ENCODE assay signal across 30 cellular contexts in genomic region chr2:88263861-88264260, GRCh38.
"Had no signal": no experiment of that assay in that cellular context is flagged by ENCODE, and none has a peak within 500 bp of the region (broad histone marks: within the 10 kb centered on the region; RNA-seq: fewer than 3 reads in every experiment).

No MANE protein-coding gene starts in this region.

- H3K4me3 ChIP-seq: heart left ventricle, left lung, lung, right atrium auricular region, skin epidermis, stomach, testis, thyroid gland, transverse colon, upper lobe of right lung had no signal

- H2AFZ ChIP-seq: parathyroid adenoma had no signal

- H3K27ac ChIP-seq: heart left ventricle, left lung, parathyroid adenoma, right atrium auricular region, stomach, testis, thyroid gland, transverse colon, upper lobe of right lung had no signal

- H3K27ac Mint-ChIP-seq: mesothelial cell of epicardium; naive thymus-derived CD4-positive, alpha-beta T cell; natural killer cell treated with Interleukin-12 subunit alpha and Interleukin-12 subunit beta and Interleukin-15 and Interleukin-18, amount 100 ng/mL, for 72 hours; stimulated activated naive B cell treated with anti-CD40 and anti-IgM and Interleukin-4, amounts not matched to agents 10 μg/mL and 1 μg/mL and 100 μg/mL, for 72 hours had no signal

- H3K27me3 ChIP-seq: heart left ventricle, left lung, right atrium auricular region, stomach, testis, thyroid gland, transverse colon, upper lobe of right lung had no signal

- DNase-seq: heart left ventricle; hypothalamus; immature natural killer cell; kidney; left colon; left lung; mesendoderm; naive thymus-derived CD4-positive, alpha-beta T cell; nucleus accumbens; stimulated activated CD4-positive, alpha-beta T cell treated with anti-CD3 and anti-CD28 coated beads, Interleukin-12 subunit alpha, Interleukin-12 subunit beta, amount 100 ng/mL, for 4 hours; stimulated activated CD4-positive, alpha-beta T cell treated with anti-CD3 and anti-CD28 coated beads, Interleukin-15, amount 100 ng/mL, for 24 hours; stimulated activated CD4-positive, alpha-beta T cell treated with anti-CD3 and anti-CD28 coated beads, Interleukin-2, amount 100 ng/mL, for 24 hours; stimulated activated CD4-positive, alpha-beta T cell treated with anti-CD3 and anti-CD28 coated beads, Interleukin-4, amount 100 ng/mL, for 1 hour; stimulated activated naive B cell treated with anti-CD40 and anti-IgM and Interleukin-4, amounts not matched to agents 10 μg/mL and 1 μg/mL and 100 μg/mL, for 72 hours; stimulated activated naive CD8-positive, alpha-beta T cell treated with anti-CD3 and anti-CD28 coated beads, Interleukin-15, Interleukin-2, amounts not matched to agents 100 U/mL and 50 U/mL, for 24 hours; stomach; testis; thyroid gland; transverse colon; upper lobe of right lung had no signal

- H3K9ac ChIP-seq: parathyroid adenoma had no signal

- H3K9me3 ChIP-seq: heart left ventricle, left lung, right atrium auricular region, stomach, testis, thyroid gland, transverse colon, upper lobe of right lung had no signal

- H3K4me1 ChIP-seq: left lung, parathyroid adenoma, stomach, testis, thyroid gland, transverse colon, upper lobe of right lung had no signal

- FAIRE-seq: islet of Langerhans, kidney, urothelium cell line had no signal

- ATAC-seq: heart left ventricle; left colon; left lung; naive thymus-derived CD4-positive, alpha-beta T cell; natural killer cell treated with Interleukin-12 subunit alpha and Interleukin-12 subunit beta and Interleukin-15 and Interleukin-18, amount 100 ng/mL, for 72 hours; sciatic nerve; stimulated activated naive B cell treated with anti-CD40 and anti-IgM and Interleukin-4, amounts not matched to agents 10 μg/mL and 1 μg/mL and 100 μg/mL, for 72 hours; stimulated activated naive CD8-positive, alpha-beta T cell treated with anti-CD3 and anti-CD28 coated beads, Interleukin-15, Interleukin-2, amounts not matched to agents 100 U/mL and 50 U/mL, for 24 hours; upper lobe of right lung had no signal

- H3K79me2 ChIP-seq: parathyroid adenoma had no signal

- H3K36me3 Mint-ChIP-seq: immature natural killer cell; mesothelial cell of epicardium; naive thymus-derived CD4-positive, alpha-beta T cell; natural killer cell treated with Interleukin-12 subunit alpha and Interleukin-12 subunit beta and Interleukin-15 and Interleukin-18, amount 100 ng/mL, for 72 hours; stimulated activated naive B cell treated with anti-CD40 and anti-IgM and Interleukin-4, amounts not matched to agents 10 μg/mL and 1 μg/mL and 100 μg/mL, for 72 hours had no signal

- H3K9me3 Mint-ChIP-seq: natural killer cell treated with Interleukin-12 subunit alpha and Interleukin-12 subunit beta and Interleukin-15 and Interleukin-18, amount 100 ng/mL, for 72 hours had no signal

- H3K36me3 ChIP-seq: heart left ventricle, left lung, right atrium auricular region, stomach, thyroid gland, transverse colon, upper lobe of right lung had no signal

- H3K4me3 Mint-ChIP-seq: immature natural killer cell; mesothelial cell of epicardium; naive thymus-derived CD4-positive, alpha-beta T cell; natural killer cell treated with Interleukin-12 subunit alpha and Interleukin-12 subunit beta and Interleukin-15 and Interleukin-18, amount 100 ng/mL, for 72 hours; neural crest cell; stimulated activated naive B cell treated with anti-CD40 and anti-IgM and Interleukin-4, amounts not matched to agents 10 μg/mL and 1 μg/mL and 100 μg/mL, for 72 hours had no signal
